In genomic region chr7:55486991-55487390, GRCh38 we compare ENCODE assay signal across 18 cellular contexts.
DNase-seq lines count a peak whose midpoint lies in the region; ATAC-seq and TF ChIP-seq lines count a peak whose summit lies in the region.
"Had no signal": no experiment of that assay in that cellular context is flagged by ENCODE, and none has a peak within 500 bp of the region (broad histone marks: within the 10 kb centered on the region; RNA-seq: fewer than 3 reads in every experiment).

No MANE protein-coding gene starts in this region.

- DNase-seq in activated T-cell treated with anti-CD3 and anti-CD28 coated beads, Interleukin-2, amount 50 U/mL, for 24 hours: no peak
- DNase-seq in activated T-cell treated with anti-CD3 and anti-CD28 coated beads, Interleukin-2, amount 50 U/mL, for 48 hours: no peak
- DNase-seq in GM04503 (ENCODE audit: low read depth) (peak; percentile 59), foreskin fibroblast (peak; percentile 28 to 58), neuronal stem cell (ENCODE audit: low spot score) (no peak), suprapubic skin (ENCODE audit: low spot score in 2 of 2) (no peak), stomach (no peak)
- no peak for DNase-seq in stimulated activated naive B cell treated with anti-CD40 and anti-IgM and Interleukin-4, amounts not matched to agents 10 μg/mL and 1 μg/mL and 100 μg/mL, for 72 hours
- DNase-seq: 8988T; BE2C; CD8-positive, alpha-beta memory T cell; DMS79; NCI-H1105; NCI-H2081 treated with DMSO at 0.1 percent for 48 hours; NCI-H446 treated with DMSO at 0.1 percent for 48 hours; NCI-H69 had no signal

- peaks cover 10 to 79% of the 10 kb centered on the region in 2 donors for H3K36me3 ChIP-seq in neuronal stem cell (replicated peaks in 1 of 2; ENCODE audit: control insufficient read depth in 2 of 2, insufficient read depth in 2 of 2, low read length in 2 of 2)
- peaks cover 34% of the 10 kb centered on the region for H3K36me3 ChIP-seq in suprapubic skin
- peaks cover 27 to 81% (median 73%) of the 10 kb centered on the region in 4 donors for H3K36me3 ChIP-seq in stomach
- H3K36me3 ChIP-seq: BE2C had no signal

- H3K27ac ChIP-seq in neuronal stem cell (replicated peaks; ENCODE audit: low read length): no peak overlapping the region
- no peak overlapping the region for H3K27ac ChIP-seq in suprapubic skin
- H3K27ac ChIP-seq in stomach: no peak overlapping the region

- H3K18ac ChIP-seq in neuronal stem cell (ENCODE audit: low read length): peak overlapping the region; percentile 8

- H3K4me1 ChIP-seq in neuronal stem cell (ENCODE audit: control insufficient read depth in 2 of 2, insufficient read depth in 1 of 2, low read depth in 1 of 2, low read length in 2 of 2) (peaks cover 3 to 8% of the 10 kb centered on the region in 2 donors), suprapubic skin (no peaks in the 10 kb centered on the region), stomach (peaks cover 0 to 7% (median 0%) of the 10 kb centered on the region in 4 donors)

- no peak overlapping the region for H2AFZ ChIP-seq in neuronal stem cell (ENCODE audit: low read length)

- H3K23ac ChIP-seq in neuronal stem cell (ENCODE audit: low read depth, low read length, poor library complexity): no peak overlapping the region

- TF ChIP-seq POLR2A in suprapubic skin (IDR thresholded peaks at IDR 0.05) (no peak), stomach (IDR thresholded peaks at IDR 0.05) (no peak)

- H2BK5ac ChIP-seq in neuronal stem cell (ENCODE audit: low read length): no peak overlapping the region

- no peak overlapping the region for H2BK15ac ChIP-seq in neuronal stem cell (ENCODE audit: low read length)

- H3K4ac ChIP-seq in neuronal stem cell (ENCODE audit: low read length): no peak overlapping the region

- TF ChIP-seq CTCF in foreskin fibroblast (IDR thresholded peaks at IDR 0.05; ENCODE audit: low read depth, low read length) (no peak), suprapubic skin (IDR thresholded peaks at IDR 0.05) (no peak), stomach (IDR thresholded peaks at IDR 0.05) (no peak)

- no peak overlapping the region for H2AK5ac ChIP-seq in neuronal stem cell (ENCODE audit: low read depth, low read length)

- TF ChIP-seq EP300 in suprapubic skin (IDR thresholded peaks at IDR 0.05) (no peak), stomach (IDR thresholded peaks at IDR 0.05) (no peak)

- WGBS in neuronal stem cell (ENCODE audit: extremely low coverage in 2 of 2, insufficient read length in 2 of 2, insufficient replicate concordance in 1 of 2), 2 donors: no CpG with 5 or more reads among the region's 7 CpGs
- 91% methylated on average over 7 of the region's 7 CpGs for WGBS in suprapubic skin
- WGBS in stomach, 5 donors: 93 to 97% (median 96%) methylated on average over 7 of the region's 7 CpGs

- no peak overlapping the region for H4K8ac ChIP-seq in neuronal stem cell (ENCODE audit: low read depth, low read length)

- H3K9me3 ChIP-seq in neuronal stem cell (replicated peaks in 1 of 2; ENCODE audit: control insufficient read depth in 2 of 2, insufficient read depth in 1 of 2, low read depth in 1 of 2, low read length in 2 of 2): no peaks in the 10 kb centered on the region
- no peaks in the 10 kb centered on the region for H3K9me3 ChIP-seq in suprapubic skin
- no peaks in the 10 kb centered on the region for H3K9me3 ChIP-seq in stomach
- H3K9me3 ChIP-seq: BE2C had no signal

- H3K4me1 Mint-ChIP-seq in activated T-cell treated with anti-CD3 and anti-CD28 coated beads, Interleukin-2, amount 50 U/mL, for 24 hours (ENCODE audit: low read depth): peaks cover 72% of the 10 kb centered on the region
- H3K4me1 Mint-ChIP-seq in stimulated activated naive B cell treated with anti-CD40 and anti-IgM and Interleukin-4, amounts not matched to agents 10 μg/mL and 1 μg/mL and 100 μg/mL, for 72 hours: peaks cover 24 to 43% of the 10 kb centered on the region in 2 donors

- H3K27me3 Mint-ChIP-seq in activated T-cell treated with anti-CD3 and anti-CD28 coated beads, Interleukin-2, amount 50 U/mL, for 24 hours: no peaks in the 10 kb centered on the region
- no peaks in the 10 kb centered on the region for H3K27me3 Mint-ChIP-seq in stimulated activated naive B cell treated with anti-CD40 and anti-IgM and Interleukin-4, amounts not matched to agents 10 μg/mL and 1 μg/mL and 100 μg/mL, for 72 hours
- H3K27me3 Mint-ChIP-seq: CD8-positive, alpha-beta memory T cell had no signal

- H3K79me1 ChIP-seq in neuronal stem cell (ENCODE audit: low read depth, low read length): no peaks in the 10 kb centered on the region

- H3K9ac ChIP-seq in neuronal stem cell (ENCODE audit: low read depth, low read length, poor library complexity): no peak overlapping the region

- H3K4me2 ChIP-seq in neuronal stem cell (ENCODE audit: insufficient read depth, low read length, poor library complexity, severe bottlenecking): no peak overlapping the region

- H3K27ac Mint-ChIP-seq in activated T-cell treated with anti-CD3 and anti-CD28 coated beads, Interleukin-2, amount 50 U/mL, for 24 hours: peak overlapping the region; percentile 85
- no peak overlapping the region for H3K27ac Mint-ChIP-seq in stimulated activated naive B cell treated with anti-CD40 and anti-IgM and Interleukin-4, amounts not matched to agents 10 μg/mL and 1 μg/mL and 100 μg/mL, for 72 hours

- no peak for ATAC-seq in stimulated activated naive B cell treated with anti-CD40 and anti-IgM and Interleukin-4, amounts not matched to agents 10 μg/mL and 1 μg/mL and 100 μg/mL, for 72 hours (replicated peaks)
- ATAC-seq: K562, Right ventricle myocardium inferior had no signal

- H2BK12ac ChIP-seq in neuronal stem cell (ENCODE audit: low read length): no peak overlapping the region

- no peak overlapping the region for H2BK120ac ChIP-seq in neuronal stem cell (ENCODE audit: low read depth, low read length)

- H3K27me3 ChIP-seq in neuronal stem cell (ENCODE audit: control insufficient read depth in 3 of 3, insufficient read depth in 3 of 3, low read depth in 1 of 3, low read length in 3 of 3) (no peaks in the 10 kb centered on the region), suprapubic skin (no peaks in the 10 kb centered on the region), stomach (no peaks in the 10 kb centered on the region)
- H3K27me3 ChIP-seq: BE2C had no signal

- H3K36me3 Mint-ChIP-seq in activated T-cell treated with anti-CD3 and anti-CD28 coated beads, Interleukin-2, amount 50 U/mL, for 24 hours (ENCODE audit: low read depth): peaks cover 94% of the 10 kb centered on the region
- H3K36me3 Mint-ChIP-seq in stimulated activated naive B cell treated with anti-CD40 and anti-IgM and Interleukin-4, amounts not matched to agents 10 μg/mL and 1 μg/mL and 100 μg/mL, for 72 hours: peaks cover 70 to 87% of the 10 kb centered on the region in 2 donors

- H3K9me3 Mint-ChIP-seq in activated T-cell treated with anti-CD3 and anti-CD28 coated beads, Interleukin-2, amount 50 U/mL, for 24 hours: no peaks in the 10 kb centered on the region
- no peaks in the 10 kb centered on the region for H3K9me3 Mint-ChIP-seq in stimulated activated naive B cell treated with anti-CD40 and anti-IgM and Interleukin-4, amounts not matched to agents 10 μg/mL and 1 μg/mL and 100 μg/mL, for 72 hours
- H3K9me3 Mint-ChIP-seq: CD8-positive, alpha-beta memory T cell had no signal

- H3K14ac ChIP-seq in neuronal stem cell (ENCODE audit: low read length): no peak overlapping the region

- no peak overlapping the region for H4K91ac ChIP-seq in neuronal stem cell (ENCODE audit: low read depth, low read length, poor library complexity)

- H3K4me3 ChIP-seq in foreskin fibroblast (ENCODE audit: low read depth in 1 of 2, low read length in 2 of 2) (no peak overlapping the region), neuronal stem cell (ENCODE audit: low read length in 2 of 2) (no peak overlapping the region), suprapubic skin (no peak overlapping the region), stomach (no peak overlapping the region)
- H3K4me3 ChIP-seq: K562 had no signal

- no peak overlapping the region for H3K4me3 Mint-ChIP-seq in activated T-cell treated with anti-CD3 and anti-CD28 coated beads, Interleukin-2, amount 50 U/mL, for 24 hours
- H3K4me3 Mint-ChIP-seq in stimulated activated naive B cell treated with anti-CD40 and anti-IgM and Interleukin-4, amounts not matched to agents 10 μg/mL and 1 μg/mL and 100 μg/mL, for 72 hours: no peak overlapping the region
- H3K4me3 Mint-ChIP-seq: CD8-positive, alpha-beta memory T cell had no signal

- intact Hi-C loops in stomach (cut with DNase I; ENCODE audit: low total_unique reads): no loop called here

Comparison
In these comparisons a context has a peak if more than half of its experiments do, and no peak if none do; other contexts are left out.
1. DNase-seq: peak in GM04503 (single experiment) and foreskin fibroblast (2 of 2); none in activated T-cell treated with anti-CD3 and anti-CD28 coated beads, Interleukin-2, amount 50 U/mL, for 24 hours (single experiment), activated T-cell treated with anti-CD3 and anti-CD28 coated beads, Interleukin-2, amount 50 U/mL, for 48 hours (0 of 2), neuronal stem cell (single experiment), suprapubic skin (0 of 2), stimulated activated naive B cell treated with anti-CD40 and anti-IgM and Interleukin-4, amounts not matched to agents 10 μg/mL and 1 μg/mL and 100 μg/mL, for 72 hours (single experiment) and stomach (single experiment).